Comparison of ENCODE assay signal across 12 cellular contexts in genomic region chr5:67205981-67206380, GRCh38. TPM values are rescaled to one million over a fixed set of nuclear protein-coding genes. Genes with fewer than 3 reads are reported as not detected.
DNase-seq lines count a peak whose midpoint lies in the region; ATAC-seq and TF ChIP-seq lines count a peak whose summit lies in the region.
"Had no signal": no experiment of that assay in that cellular context is flagged by ENCODE, and none has a peak within 500 bp of the region (broad histone marks: within the 10 kb centered on the region; RNA-seq: fewer than 3 reads in every experiment).

No MANE protein-coding gene starts in this region.

- peak overlapping the region; percentile 18 for H3K27ac ChIP-seq in CD8-positive, alpha-beta T cell (ENCODE audit: low read depth, low read length)
- peak overlapping the region; percentile 82 for H3K27ac ChIP-seq in OCI-LY1 (ENCODE audit: low read depth, low read length, poor library complexity, severe bottlenecking)
- no peak overlapping the region for H3K27ac ChIP-seq in sigmoid colon

- TF ChIP-seq CTCF in CD8-positive, alpha-beta T cell (IDR thresholded peaks at IDR 0.05): no peak
- TF ChIP-seq CTCF in OCI-LY1 (IDR thresholded peaks at IDR 0.05; ENCODE audit: low read length) (no peak), MCF 10A (IDR thresholded peaks at IDR 0.05; ENCODE audit: unreplicated experiment) (no peak), sigmoid colon (IDR thresholded peaks at IDR 0.05) (no peak)

- no peaks in the 10 kb centered on the region for H4K20me1 ChIP-seq in OCI-LY1 (ENCODE audit: insufficient read depth, low read length)

- intact Hi-C loops in CD8-positive, alpha-beta T cell (cut with DNase I, micrococcal nuclease): loop anchor here (5.0 kb wide), 3 partner anchors 199 to 1011 kb away; partner anchors contain the start of gene PIK3R1 (in 1 of the 2)
- intact Hi-C loops in MCF 10A (cut with micrococcal nuclease) (loop anchor here (5.0 kb wide), 2 partner anchors 194 to 899 kb away; no protein-coding TSS in a partner anchor), sigmoid colon (cut with DNase I) (loop anchor here (5.0 kb wide), 3 partner anchors 219 to 899 kb away; no protein-coding TSS in a partner anchor)

- no peaks in the 10 kb centered on the region for H3K9me2 ChIP-seq in OCI-LY1 (ENCODE audit: low read depth, low read length)

- H3K79me2 ChIP-seq in OCI-LY1 (ENCODE audit: insufficient read depth, low read length): no peaks in the 10 kb centered on the region

- no peaks in the 10 kb centered on the region for H3K36me3 ChIP-seq in CD8-positive, alpha-beta T cell (ENCODE audit: insufficient read depth, low read length)
- H3K36me3 ChIP-seq in OCI-LY1 (ENCODE audit: insufficient read depth, low read length) (no peaks in the 10 kb centered on the region), sigmoid colon (no peaks in the 10 kb centered on the region)

- H3K9ac ChIP-seq in OCI-LY1 (ENCODE audit: low read length): peak overlapping the region; percentile 42; the same call in 1 of the 2 replicates

- peak overlapping the region; percentile 51 for H3K4me2 ChIP-seq in OCI-LY1 (ENCODE audit: low read length)

- no peaks in the 10 kb centered on the region for H3K27me3 ChIP-seq in CD8-positive, alpha-beta T cell (ENCODE audit: insufficient read depth, low read length)
- H3K27me3 ChIP-seq in OCI-LY1 (ENCODE audit: insufficient read depth, low read length) (no peaks in the 10 kb centered on the region), sigmoid colon (no peaks in the 10 kb centered on the region)

- TF ChIP-seq POLR2A in sigmoid colon (IDR thresholded peaks at IDR 0.05): no peak

- peaks cover 82% of the 10 kb centered on the region for H3K4me1 Mint-ChIP-seq in CD8-positive, alpha-beta T cell (ENCODE audit: low read depth)
- H3K4me1 Mint-ChIP-seq in MCF 10A (ENCODE audit: insufficient read depth, unreplicated experiment): peaks cover 33% of the 10 kb centered on the region
- H3K4me1 Mint-ChIP-seq: WTC11 had no signal

- H3K36me3 Mint-ChIP-seq in CD8-positive, alpha-beta T cell: peaks cover 3% of the 10 kb centered on the region
- no peaks in the 10 kb centered on the region for H3K36me3 Mint-ChIP-seq in MCF 10A (ENCODE audit: insufficient read depth, unreplicated experiment)

- 86 to 95% methylated on average over 3 of the region's 3 CpGs for WGBS in sigmoid colon, 2 donors

- ATAC-seq in CD8-positive, alpha-beta T cell: no peak
- ATAC-seq in HG02870 (IDR thresholded peaks at IDR 0.05; ENCODE audit: unreplicated experiment): no peak
- ATAC-seq in GM18909 (IDR thresholded peaks at IDR 0.05; ENCODE audit: poor library complexity, unreplicated experiment): no peak
- ATAC-seq: WTC11 had no signal

- peaks cover 4% of the 10 kb centered on the region for H3K9me3 ChIP-seq in CD8-positive, alpha-beta T cell (ENCODE audit: low read length)
- no peaks in the 10 kb centered on the region for H3K9me3 ChIP-seq in OCI-LY1 (ENCODE audit: low read length)
- peaks cover 0 to 3% (median 0%) of the 10 kb centered on the region in 4 donors for H3K9me3 ChIP-seq in sigmoid colon

- POLR2A ChIA-PET in CD8-positive, alpha-beta T cell (lab: Charles Lee): interaction anchor here (1.2 to 5.2 kb wide), 6 partner anchors 9 to 43 kb away, joined by 3 to 42 read pairs (median 10); partner anchors contain the start of gene CD180
- POLR2A ChIA-PET in MCF 10A (lab: Yijun Ruan, JAX): interaction anchor here (1.3 to 5.0 kb wide), 4 partner anchors 29 to 201 kb away, joined by 3 to 63 read pairs (median 24); no protein-coding TSS in a partner anchor

- H3K4me3 Mint-ChIP-seq in CD8-positive, alpha-beta T cell: peak overlapping the region; percentile 15
- H3K4me3 Mint-ChIP-seq in MCF 10A (ENCODE audit: unreplicated experiment): no peak overlapping the region
- H3K4me3 Mint-ChIP-seq: WTC11 had no signal

- CTCF ChIA-PET in CD8-positive, alpha-beta T cell (lab: Charles Lee): interaction anchor here (1.4 to 16.4 kb wide), 8 partner anchors 8 to 200 kb away, joined by 3 to 537 read pairs (median 6); no protein-coding TSS in a partner anchor
- CTCF ChIA-PET in MCF 10A (lab: Yijun Ruan, JAX): interaction anchor here (1.0 to 11.7 kb wide), 3 partner anchors 40 to 49 kb away, joined by 3 to 220 read pairs (median 3); no protein-coding TSS in a partner anchor

- no peaks in the 10 kb centered on the region for H3K9me3 Mint-ChIP-seq in CD8-positive, alpha-beta T cell
- H3K9me3 Mint-ChIP-seq in MCF 10A (ENCODE audit: unreplicated experiment): peaks cover 4% of the 10 kb centered on the region

- DNase-seq in CD8-positive, alpha-beta T cell: no peak
- DNase-seq in MCF 10A (ENCODE audit: unreplicated experiment) (no peak), sigmoid colon (peak; percentile 62), HT-29 (ENCODE audit: low spot score) (no peak)
- DNase-seq in activated effector memory CD4-positive, alpha-beta T cell treated with anti-CD3 and anti-CD28 coated beads, Interleukin-2, amount 50 U/mL, for 16 hours: no peak
- DNase-seq: hippocampal formation, KG1 had no signal

- no TSS peak for BruUV-seq in MCF 10A (replicated peaks; lab: Mats Ljungman, UMichigan)

- H3K27ac Mint-ChIP-seq in CD8-positive, alpha-beta T cell: peak overlapping the region; percentile 70
- H3K27ac Mint-ChIP-seq in MCF 10A (ENCODE audit: low read depth, unreplicated experiment): peak overlapping the region; percentile 89
- H3K27ac Mint-ChIP-seq: WTC11 had no signal

- no peaks in the 10 kb centered on the region for H3K27me3 Mint-ChIP-seq in CD8-positive, alpha-beta T cell (ENCODE audit: low read depth)
- no peaks in the 10 kb centered on the region for H3K27me3 Mint-ChIP-seq in MCF 10A (ENCODE audit: insufficient read depth, unreplicated experiment)

- H2AFZ ChIP-seq in OCI-LY1 (ENCODE audit: low read length): peak overlapping the region; percentile 68

- H3F3A ChIP-seq in OCI-LY1 (ENCODE audit: insufficient read depth, low read length): no peaks in the 10 kb centered on the region

- TF ChIP-seq EP300 in sigmoid colon (IDR thresholded peaks at IDR 0.05): no peak

- H3K4me3 ChIP-seq in CD8-positive, alpha-beta T cell (ENCODE audit: low read depth, low read length): no peak overlapping the region
- H3K4me3 ChIP-seq in OCI-LY1 (ENCODE audit: low read depth, low read length, poor library complexity, severe bottlenecking) (peak overlapping the region; percentile 27), sigmoid colon (no peak overlapping the region)

- peaks cover 76% of the 10 kb centered on the region for H3K4me1 ChIP-seq in CD8-positive, alpha-beta T cell (ENCODE audit: insufficient read depth, low read length)
- H3K4me1 ChIP-seq in OCI-LY1 (ENCODE audit: insufficient read depth, low read length, severe bottlenecking) (peaks cover 81% of the 10 kb centered on the region), sigmoid colon (peaks cover 0 to 10% (median 5%) of the 10 kb centered on the region in 4 donors)

RNA-seq across cellular contexts. Expression of gene CD180, which starts 9.4 kb away (rescaled TPM):
- under 1 TPM in 1 of 2 experiments, not detected in 1; 0.58 TPM for total RNA-seq in CD8-positive, alpha-beta T cell
- total RNA-seq in MCF 10A (2022) (0.07 TPM in 1 of 2 replicates, not detected in the other), sigmoid colon (1 to 10 TPM in 1 of 4 donors, under 1 TPM in 3; 0.55 to 1.1 (median 0.90) TPM)
- 1 to 10 TPM in 2 of 3 donors, under 1 TPM in 1; 0.60 to 3.5 (median 2.3) TPM for polyA plus RNA-seq in sigmoid colon
- not detected in 2 replicates for total RNA-seq in HT-29 (2014; rRNA removed; shearing (Covaris generic))
- total RNA-seq: astrocyte, WTC11 had no signal

Comparison
In these comparisons a context has a peak if more than half of its experiments do, and no peak if none do; other contexts are left out.
1. H3K27ac ChIP-seq: peak in CD8-positive, alpha-beta T cell (single experiment) and OCI-LY1 (single experiment); none in sigmoid colon (0 of 4).